In the genomic region with DNA sequence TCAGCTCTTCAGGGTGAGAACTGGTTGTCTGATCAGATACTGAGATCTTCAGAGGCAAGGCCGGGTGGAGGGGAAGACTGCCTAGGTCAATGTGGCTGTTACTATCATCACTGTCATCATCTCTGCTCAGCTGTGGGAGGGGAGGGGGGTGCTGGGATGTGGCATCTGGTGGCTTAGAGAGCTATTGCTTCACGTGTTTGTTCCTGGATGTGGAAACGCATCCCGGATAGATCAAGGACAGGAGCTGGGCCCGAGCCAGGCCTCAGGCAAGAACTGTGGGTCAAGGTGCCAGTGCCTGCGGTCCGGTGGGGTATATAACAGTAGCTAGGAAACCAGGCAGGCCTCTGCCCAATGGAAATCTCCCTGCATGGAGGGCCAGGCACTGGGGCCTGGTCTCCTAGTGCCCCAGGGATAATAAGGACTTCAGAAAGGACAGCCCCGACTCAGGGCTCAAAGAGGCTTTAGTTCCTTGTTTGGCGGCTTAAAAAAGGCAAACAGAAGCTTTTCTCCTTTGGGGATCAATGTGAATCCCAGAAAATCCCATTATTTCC, we compare ENCODE assay signal across 1 cellular context.
TF ChIP-seq lines count a peak whose summit lies in the region.

No MANE protein-coding gene starts in this region.

TF ChIP-seq in HepG2, 621 proteins besides CTCF, POLR2A, EP300 and RAD21 (continued from another document and continues in another):
- TF ChIP-seq, protein P1, sequence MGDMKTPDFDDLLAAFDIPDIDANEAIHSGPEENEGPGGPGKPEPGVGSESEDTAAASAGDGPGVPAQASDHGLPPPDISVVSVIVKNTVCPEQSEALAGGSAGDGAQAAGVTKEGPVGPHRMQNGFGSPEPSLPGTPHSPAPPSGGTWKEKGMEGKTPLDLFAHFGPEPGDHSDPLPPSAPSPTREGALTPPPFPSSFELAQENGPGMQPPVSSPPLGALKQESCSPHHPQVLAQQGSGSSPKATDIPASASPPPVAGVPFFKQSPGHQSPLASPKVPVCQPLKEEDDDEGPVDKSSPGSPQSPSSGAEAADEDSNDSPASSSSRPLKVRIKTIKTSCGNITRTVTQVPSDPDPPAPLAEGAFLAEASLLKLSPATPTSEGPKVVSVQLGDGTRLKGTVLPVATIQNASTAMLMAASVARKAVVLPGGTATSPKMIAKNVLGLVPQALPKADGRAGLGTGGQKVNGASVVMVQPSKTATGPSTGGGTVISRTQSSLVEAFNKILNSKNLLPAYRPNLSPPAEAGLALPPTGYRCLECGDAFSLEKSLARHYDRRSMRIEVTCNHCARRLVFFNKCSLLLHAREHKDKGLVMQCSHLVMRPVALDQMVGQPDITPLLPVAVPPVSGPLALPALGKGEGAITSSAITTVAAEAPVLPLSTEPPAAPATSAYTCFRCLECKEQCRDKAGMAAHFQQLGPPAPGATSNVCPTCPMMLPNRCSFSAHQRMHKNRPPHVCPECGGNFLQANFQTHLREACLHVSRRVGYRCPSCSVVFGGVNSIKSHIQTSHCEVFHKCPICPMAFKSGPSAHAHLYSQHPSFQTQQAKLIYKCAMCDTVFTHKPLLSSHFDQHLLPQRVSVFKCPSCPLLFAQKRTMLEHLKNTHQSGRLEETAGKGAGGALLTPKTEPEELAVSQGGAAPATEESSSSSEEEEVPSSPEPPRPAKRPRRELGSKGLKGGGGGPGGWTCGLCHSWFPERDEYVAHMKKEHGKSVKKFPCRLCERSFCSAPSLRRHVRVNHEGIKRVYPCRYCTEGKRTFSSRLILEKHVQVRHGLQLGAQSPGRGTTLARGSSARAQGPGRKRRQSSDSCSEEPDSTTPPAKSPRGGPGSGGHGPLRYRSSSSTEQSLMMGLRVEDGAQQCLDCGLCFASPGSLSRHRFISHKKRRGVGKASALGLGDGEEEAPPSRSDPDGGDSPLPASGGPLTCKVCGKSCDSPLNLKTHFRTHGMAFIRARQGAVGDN (CRISPR knock-in tag; IDR thresholded peaks at IDR 0.05) = peak; percentile 70
- TF ChIP-seq, protein P2, sequence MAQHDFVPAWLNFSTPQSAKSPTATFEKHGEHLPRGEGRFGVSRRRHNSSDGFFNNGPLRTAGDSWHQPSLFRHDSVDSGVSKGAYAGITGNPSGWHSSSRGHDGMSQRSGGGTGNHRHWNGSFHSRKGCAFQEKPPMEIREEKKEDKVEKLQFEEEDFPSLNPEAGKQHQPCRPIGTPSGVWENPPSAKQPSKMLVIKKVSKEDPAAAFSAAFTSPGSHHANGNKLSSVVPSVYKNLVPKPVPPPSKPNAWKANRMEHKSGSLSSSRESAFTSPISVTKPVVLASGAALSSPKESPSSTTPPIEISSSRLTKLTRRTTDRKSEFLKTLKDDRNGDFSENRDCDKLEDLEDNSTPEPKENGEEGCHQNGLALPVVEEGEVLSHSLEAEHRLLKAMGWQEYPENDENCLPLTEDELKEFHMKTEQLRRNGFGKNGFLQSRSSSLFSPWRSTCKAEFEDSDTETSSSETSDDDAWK (CRISPR knock-in tag; IDR thresholded peaks at IDR 0.05) = no peak
- TF ChIP-seq, protein P3, sequence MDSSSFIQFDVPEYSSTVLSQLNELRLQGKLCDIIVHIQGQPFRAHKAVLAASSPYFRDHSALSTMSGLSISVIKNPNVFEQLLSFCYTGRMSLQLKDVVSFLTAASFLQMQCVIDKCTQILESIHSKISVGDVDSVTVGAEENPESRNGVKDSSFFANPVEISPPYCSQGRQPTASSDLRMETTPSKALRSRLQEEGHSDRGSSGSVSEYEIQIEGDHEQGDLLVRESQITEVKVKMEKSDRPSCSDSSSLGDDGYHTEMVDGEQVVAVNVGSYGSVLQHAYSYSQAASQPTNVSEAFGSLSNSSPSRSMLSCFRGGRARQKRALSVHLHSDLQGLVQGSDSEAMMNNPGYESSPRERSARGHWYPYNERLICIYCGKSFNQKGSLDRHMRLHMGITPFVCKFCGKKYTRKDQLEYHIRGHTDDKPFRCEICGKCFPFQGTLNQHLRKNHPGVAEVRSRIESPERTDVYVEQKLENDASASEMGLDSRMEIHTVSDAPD (CRISPR knock-in tag; IDR thresholded peaks at IDR 0.05) = peak; percentile 74
- TF ChIP-seq ZBTB3 (CRISPR knock-in tag; IDR thresholded peaks at IDR 0.05; ENCODE audit: borderline replicate concordance, low read depth) = no peak
- no peak for TF ChIP-seq TSC22D2 (CRISPR knock-in tag; IDR thresholded peaks at IDR 0.05; ENCODE audit: borderline replicate concordance)
- peak in 1 of 2 experiments; percentile 83; a peak in 2 of 4 replicates for TF ChIP-seq ATF4 (CRISPR knock-in tag; IDR thresholded peaks at IDR 0.05)
- no peak for TF ChIP-seq HNRNPK (IDR thresholded peaks at IDR 0.05; ENCODE audit: low read depth, low read length, poor library complexity, severe bottlenecking)
- TF ChIP-seq ZNF331 (CRISPR knock-in tag; IDR thresholded peaks at IDR 0.05) = peak; percentile 82; the same call in 1 of the 2 replicates
- TF ChIP-seq ZBTB49 (CRISPR knock-in tag; IDR thresholded peaks at IDR 0.05; ENCODE audit: borderline replicate concordance) = no peak
- no peak for TF ChIP-seq RAD51 (IDR thresholded peaks at IDR 0.05; ENCODE audit: borderline replicate concordance)
- TF ChIP-seq, protein P4, sequence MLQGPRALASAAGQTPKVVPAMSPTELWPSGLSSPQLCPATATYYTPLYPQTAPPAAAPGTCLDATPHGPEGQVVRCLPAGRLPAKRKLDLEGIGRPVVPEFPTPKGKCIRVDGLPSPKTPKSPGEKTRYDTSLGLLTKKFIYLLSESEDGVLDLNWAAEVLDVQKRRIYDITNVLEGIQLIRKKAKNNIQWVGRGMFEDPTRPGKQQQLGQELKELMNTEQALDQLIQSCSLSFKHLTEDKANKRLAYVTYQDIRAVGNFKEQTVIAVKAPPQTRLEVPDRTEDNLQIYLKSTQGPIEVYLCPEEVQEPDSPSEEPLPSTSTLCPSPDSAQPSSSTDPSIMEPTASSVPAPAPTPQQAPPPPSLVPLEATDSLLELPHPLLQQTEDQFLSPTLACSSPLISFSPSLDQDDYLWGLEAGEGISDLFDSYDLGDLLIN (CRISPR knock-in tag; IDR thresholded peaks at IDR 0.05; ENCODE audit: borderline replicate concordance) = no peak
- TF ChIP-seq, protein P5, sequence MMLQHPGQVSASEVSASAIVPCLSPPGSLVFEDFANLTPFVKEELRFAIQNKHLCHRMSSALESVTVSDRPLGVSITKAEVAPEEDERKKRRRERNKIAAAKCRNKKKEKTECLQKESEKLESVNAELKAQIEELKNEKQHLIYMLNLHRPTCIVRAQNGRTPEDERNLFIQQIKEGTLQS (CRISPR knock-in tag; IDR thresholded peaks at IDR 0.05) = peak; percentile 67; the same call in 1 of the 2 replicates
- peak; percentile 45; the same call in 1 of the 2 replicates for TF ChIP-seq ZNF563 (CRISPR knock-in tag; IDR thresholded peaks at IDR 0.05)
- TF ChIP-seq IRF1 (CRISPR knock-in tag; IDR thresholded peaks at IDR 0.05; ENCODE audit: low read depth) = no peak
- TF ChIP-seq SKI (IDR thresholded peaks at IDR 0.05; ENCODE audit: partially characterized antibody) = no peak
- no peak for TF ChIP-seq CBX1 (IDR thresholded peaks at IDR 0.05; ENCODE audit: low read depth)
- peak; percentile 31 for TF ChIP-seq ASH2L (IDR thresholded peaks at IDR 0.05; ENCODE audit: insufficient read length, low read depth, low read length)
- TF ChIP-seq SP5 (CRISPR knock-in tag; IDR thresholded peaks at IDR 0.05; ENCODE audit: borderline replicate concordance, low read depth) = peak; percentile 66
- no peak for TF ChIP-seq TBL1XR1 (IDR thresholded peaks at IDR 0.05; ENCODE audit: borderline replicate concordance, low read length, partially characterized antibody)
- TF ChIP-seq BRF2 (CRISPR knock-in tag; IDR thresholded peaks at IDR 0.05) = peak; percentile 39; the same call in 1 of the 2 replicates
- no peak for TF ChIP-seq ZNF841 (CRISPR knock-in tag; IDR thresholded peaks at IDR 0.05; ENCODE audit: borderline replicate concordance)
- no peak for TF ChIP-seq KLF12 (CRISPR knock-in tag; IDR thresholded peaks at IDR 0.05; ENCODE audit: borderline replicate concordance)
- peak; percentile 47; the same call in 1 of the 2 replicates for TF ChIP-seq ZNF800 (CRISPR knock-in tag; IDR thresholded peaks at IDR 0.05)
- no peak for TF ChIP-seq KLF9 (CRISPR knock-in tag; IDR thresholded peaks at IDR 0.05; ENCODE audit: low read depth)
- TF ChIP-seq MED1 (CRISPR knock-in tag; IDR thresholded peaks at IDR 0.05) = peak; percentile 92
- TF ChIP-seq, protein P6, sequence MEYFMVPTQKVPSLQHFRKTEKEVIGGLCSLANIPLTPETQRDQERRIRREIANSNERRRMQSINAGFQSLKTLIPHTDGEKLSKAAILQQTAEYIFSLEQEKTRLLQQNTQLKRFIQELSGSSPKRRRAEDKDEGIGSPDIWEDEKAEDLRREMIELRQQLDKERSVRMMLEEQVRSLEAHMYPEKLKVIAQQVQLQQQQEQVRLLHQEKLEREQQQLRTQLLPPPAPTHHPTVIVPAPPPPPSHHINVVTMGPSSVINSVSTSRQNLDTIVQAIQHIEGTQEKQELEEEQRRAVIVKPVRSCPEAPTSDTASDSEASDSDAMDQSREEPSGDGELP (IDR thresholded peaks at IDR 0.05; ENCODE audit: borderline replicate concordance, low read depth) = peak; percentile 96
- peak; percentile 83 for TF ChIP-seq TCF7 (IDR thresholded peaks at IDR 0.05; ENCODE audit: low read depth)
- no peak for TF ChIP-seq JDP2 (CRISPR knock-in tag; IDR thresholded peaks at IDR 0.05; ENCODE audit: borderline replicate concordance)
- no peak for TF ChIP-seq PRMT3 (CRISPR knock-in tag; IDR thresholded peaks at IDR 0.05; ENCODE audit: borderline replicate concordance, low read depth)
- TF ChIP-seq ZSCAN20 (CRISPR knock-in tag; IDR thresholded peaks at IDR 0.05; ENCODE audit: borderline replicate concordance) = no peak
- TF ChIP-seq, protein P7, sequence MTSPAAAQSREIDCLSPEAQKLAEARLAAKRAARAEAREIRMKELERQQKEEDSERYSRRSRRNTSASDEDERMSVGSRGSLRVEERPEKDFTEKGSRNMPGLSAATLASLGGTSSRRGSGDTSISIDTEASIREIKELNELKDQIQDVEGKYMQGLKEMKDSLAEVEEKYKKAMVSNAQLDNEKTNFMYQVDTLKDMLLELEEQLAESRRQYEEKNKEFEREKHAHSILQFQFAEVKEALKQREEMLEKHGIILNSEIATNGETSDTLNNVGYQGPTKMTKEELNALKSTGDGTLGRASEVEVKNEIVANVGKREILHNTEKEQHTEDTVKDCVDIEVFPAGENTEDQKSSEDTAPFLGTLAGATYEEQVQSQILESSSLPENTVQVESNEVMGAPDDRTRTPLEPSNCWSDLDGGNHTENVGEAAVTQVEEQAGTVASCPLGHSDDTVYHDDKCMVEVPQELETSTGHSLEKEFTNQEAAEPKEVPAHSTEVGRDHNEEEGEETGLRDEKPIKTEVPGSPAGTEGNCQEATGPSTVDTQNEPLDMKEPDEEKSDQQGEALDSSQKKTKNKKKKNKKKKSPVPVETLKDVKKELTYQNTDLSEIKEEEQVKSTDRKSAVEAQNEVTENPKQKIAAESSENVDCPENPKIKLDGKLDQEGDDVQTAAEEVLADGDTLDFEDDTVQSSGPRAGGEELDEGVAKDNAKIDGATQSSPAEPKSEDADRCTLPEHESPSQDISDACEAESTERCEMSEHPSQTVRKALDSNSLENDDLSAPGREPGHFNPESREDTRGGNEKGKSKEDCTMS (CRISPR knock-in tag; conservative IDR thresholded peaks at IDR 0.05) = no peak
- no peak for TF ChIP-seq SATB2 (CRISPR knock-in tag; IDR thresholded peaks at IDR 0.05)
